Comparison of ENCODE assay signal across 11 cellular contexts in the genomic region with DNA sequence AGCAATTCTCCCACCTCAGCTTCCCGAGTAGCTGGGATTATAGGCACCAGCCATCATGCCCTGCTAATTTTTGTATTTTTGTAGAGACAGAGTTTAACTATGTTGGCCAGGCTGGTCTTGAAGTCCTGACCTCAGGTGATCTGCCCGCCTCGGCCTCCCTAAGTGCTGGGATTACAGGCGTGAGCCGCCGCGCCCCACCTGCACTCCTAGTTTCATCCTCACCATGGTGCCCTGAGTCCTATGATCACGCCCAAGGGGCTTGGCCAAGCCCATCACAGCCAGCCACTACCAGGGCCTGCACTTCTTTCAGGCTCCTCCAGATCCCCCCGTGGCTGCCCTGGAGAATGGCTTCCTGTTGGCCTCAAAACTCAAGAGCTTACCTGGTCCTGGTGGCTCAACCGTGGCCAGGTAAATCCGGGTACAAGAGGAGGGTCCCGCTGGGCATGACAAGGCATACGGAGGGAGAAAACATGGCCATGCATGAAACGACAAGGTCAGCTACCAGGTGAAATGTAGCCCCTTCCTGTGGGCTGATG. TPM values are rescaled to one million over a fixed set of nuclear protein-coding genes. Genes with fewer than 3 reads are reported as not detected.
DNase-seq lines count a peak whose midpoint lies in the region; ATAC-seq and TF ChIP-seq lines count a peak whose summit lies in the region.
"Had no signal": no experiment of that assay in that cellular context is flagged by ENCODE, and none has a peak within 500 bp of the region (broad histone marks: within the 10 kb centered on the region; RNA-seq: fewer than 3 reads in every experiment).

No MANE protein-coding gene starts in this region.

- H3K4me1 ChIP-seq in cardiac muscle cell (ENCODE audit: low read depth) (peaks cover 26% of the 10 kb centered on the region), heart right ventricle (peaks cover 8 to 44% (median 36%) of the 10 kb centered on the region in 9 donors), mesendoderm (ENCODE audit: control insufficient read depth, low read depth, low read length) (peaks cover 9% of the 10 kb centered on the region), uterus (peaks cover 5 to 11% of the 10 kb centered on the region in 2 donors)

- H3K27ac ChIP-seq in cardiac muscle cell (peak overlapping the region; percentile 89), heart right ventricle (peak overlapping the region in 4 of 10 donors; percentile 41 to 67 (median 56)), mesendoderm (ENCODE audit: low read depth, low read length) (peak overlapping the region; percentile 72), uterus (peak overlapping the region; percentile 62 to 70)

- no peak for ATAC-seq in heart right ventricle

- DNase-seq in cardiac muscle cell (ENCODE audit: low read depth in 1 of 2, low spot score in 1 of 2): no peak
- no peak for DNase-seq in heart right ventricle
- no peak for DNase-seq in mesendoderm
- no peak for DNase-seq in uterus
- no peak for DNase-seq in epidermal melanocyte (ENCODE audit: insufficient read length, low spot score)
- no peak for DNase-seq in HPDE6-E6E7 (ENCODE audit: extremely low spot score)
- DNase-seq: activated CD4-positive, alpha-beta T cell treated with anti-CD3 and anti-CD28 coated beads for 48 hours; activated naive CD4-positive, alpha-beta T cell treated with anti-CD3 and anti-CD28 coated beads for 36 hours; SIG-M5; stimulated activated CD4-positive, alpha-beta T cell treated with anti-CD3 and anti-CD28 coated beads, Interleukin-4, amount 100 ng/mL, for 4 hours had no signal

- H4K5ac ChIP-seq in mesendoderm (ENCODE audit: low read length): no peak overlapping the region

- peak overlapping the region; percentile 25 for H3K4me2 ChIP-seq in mesendoderm (ENCODE audit: low read length)

- TF ChIP-seq CTCF in cardiac muscle cell (IDR thresholded peaks at IDR 0.05; ENCODE audit: low read depth, low read length) (no peak), heart right ventricle (IDR thresholded peaks at IDR 0.05) (no peak), uterus (IDR thresholded peaks at IDR 0.05) (no peak)

- H3K4me3 ChIP-seq in cardiac muscle cell: no peak overlapping the region
- no peak overlapping the region for H3K4me3 ChIP-seq in heart right ventricle
- no peak overlapping the region for H3K4me3 ChIP-seq in mesendoderm (ENCODE audit: low read length)
- no peak overlapping the region for H3K4me3 ChIP-seq in uterus

- H3K56ac ChIP-seq in mesendoderm (ENCODE audit: low read length): peak overlapping the region; percentile 52

- no peak overlapping the region for H3K23ac ChIP-seq in mesendoderm (ENCODE audit: low read length)

- no peak overlapping the region for H2BK15ac ChIP-seq in mesendoderm (replicated peaks; ENCODE audit: low read depth)

- H3K27me3 ChIP-seq in cardiac muscle cell (no peaks in the 10 kb centered on the region), heart right ventricle (no peaks in the 10 kb centered on the region), mesendoderm (ENCODE audit: insufficient read depth, low read length, poor library complexity) (no peaks in the 10 kb centered on the region), uterus (no peaks in the 10 kb centered on the region)

- no peak for TF ChIP-seq POLR2A in uterus (IDR thresholded peaks at IDR 0.05)

- H3K18ac ChIP-seq in mesendoderm (ENCODE audit: low read length): no peak overlapping the region

- no peaks in the 10 kb centered on the region for H3K36me3 ChIP-seq in cardiac muscle cell
- no peaks in the 10 kb centered on the region for H3K36me3 ChIP-seq in heart right ventricle
- no peaks in the 10 kb centered on the region for H3K36me3 ChIP-seq in mesendoderm (ENCODE audit: control insufficient read depth, insufficient read depth, low read length)
- H3K36me3 ChIP-seq in uterus: no peaks in the 10 kb centered on the region

- peak overlapping the region; percentile 52 for H3K9ac ChIP-seq in mesendoderm (ENCODE audit: low read length)

- H4K8ac ChIP-seq in mesendoderm (ENCODE audit: low read depth, low read length): no peak overlapping the region

- 71 to 75% methylated on average over 14 of the region's 14 CpGs for WGBS in heart right ventricle, 2 donors
- no CpG with 5 or more reads among the region's 14 CpGs for WGBS in mesendoderm (ENCODE audit: extremely low coverage, insufficient coverage, low lambda C conversion rate)

- H2AK5ac ChIP-seq in mesendoderm (ENCODE audit: low read length): peak overlapping the region; percentile 83

- H3K9me3 ChIP-seq in cardiac muscle cell (ENCODE audit: low read depth): no peaks in the 10 kb centered on the region
- H3K9me3 ChIP-seq in heart right ventricle: no peaks in the 10 kb centered on the region
- H3K9me3 ChIP-seq in uterus: no peaks in the 10 kb centered on the region

- no peaks in the 10 kb centered on the region for H3K79me1 ChIP-seq in mesendoderm (ENCODE audit: low read length)

- H3K4ac ChIP-seq in mesendoderm (ENCODE audit: low read depth, low read length): no peak overlapping the region

- peak overlapping the region; percentile 31 for H2BK5ac ChIP-seq in mesendoderm (ENCODE audit: low read length)

- H3K79me2 ChIP-seq in mesendoderm (ENCODE audit: control insufficient read depth, insufficient read depth, low read length): no peaks in the 10 kb centered on the region

- no peak overlapping the region for H2BK120ac ChIP-seq in mesendoderm (ENCODE audit: low read depth, low read length)

- intact Hi-C loops in heart right ventricle (cut with DNase I): loop anchor here in 3 of 10 donors (10.0 kb wide), 1 partner anchor 112 kb away; no protein-coding TSS in a partner anchor
- intact Hi-C loops in uterus (cut with DNase I; ENCODE audit: low total_unique reads): no loop called here

RNA-seq across cellular contexts. Expression of gene TFAP4, which starts 20.4 kb away (rescaled TPM):
- total RNA-seq in cardiac muscle cell (11.7 and 20.5 TPM in 2 replicates), heart right ventricle (1 to 10 TPM; 1.8 to 6.6 (median 3.1) TPM), uterus (10 to 100 TPM in 2 of 4 donors, 1 to 10 TPM in 2; 2.1 to 18.7 (median 8.2) TPM)
- polyA plus RNA-seq in cardiac muscle cell (3.4 and 6.7 TPM in 2 replicates), heart right ventricle (1 to 10 TPM; 2.0 to 4.6 TPM)
- polyA plus RNA-seq in mesendoderm (2013, experiment 1 of 2): 20.3 TPM
- 21.0 TPM for polyA plus RNA-seq in mesendoderm (2013, experiment 2 of 2)

RNA-seq across cellular contexts. Expression of gene GLIS2, which starts 22.6 kb away (rescaled TPM):
- total RNA-seq in cardiac muscle cell (10.4 and 14.5 TPM in 2 replicates), heart right ventricle (10 to 100 TPM in 8 of 10 donors, 1 to 10 TPM in 2; 9.0 to 16.9 (median 14.9) TPM), uterus (10 to 100 TPM in 1 of 4 donors, 1 to 10 TPM in 3; 2.9 to 55.8 (median 5.1) TPM)
- polyA plus RNA-seq in cardiac muscle cell (10.3 and 15.4 TPM in 2 replicates), heart right ventricle (10 to 100 TPM in 1 of 2 donors, 1 to 10 TPM in 1; 6.9 to 13.1 TPM)
- 6.2 TPM for polyA plus RNA-seq in mesendoderm (2013, experiment 1 of 2)
- 6.5 TPM for polyA plus RNA-seq in mesendoderm (2013, experiment 2 of 2)

RNA-seq across cellular contexts. Expression of gene SRL, which starts 51.4 kb away (rescaled TPM):
- total RNA-seq in cardiac muscle cell (46.1 and 51.1 TPM in 2 replicates), heart right ventricle (100 to 1,000 TPM; 443 to 587 (median 486) TPM), uterus (10 to 100 TPM in 1 of 4 donors, 1 to 10 TPM in 2, under 1 TPM in 1; 0.29 to 10.1 (median 7.6) TPM)
- polyA plus RNA-seq in cardiac muscle cell (45.9 and 56.4 TPM in 2 replicates), heart right ventricle (100 to 1,000 TPM; 161 to 224 TPM)
- polyA plus RNA-seq in mesendoderm (2013, experiment 1 of 2): 0.07 TPM
- polyA plus RNA-seq in mesendoderm (2013, experiment 2 of 2): 0.06 TPM
- total RNA-seq: activated naive CD4-positive, alpha-beta T cell treated with anti-CD3 and anti-CD28 coated beads for 36 hours; natural killer cell treated with Interleukin-12 subunit alpha and Interleukin-12 subunit beta and Interleukin-15 and Interleukin-18, amount 100 ng/mL, for 72 hours had no signal

RNA-seq across cellular contexts. Expression of gene PAM16, which starts 57.9 kb away (rescaled TPM):
- total RNA-seq in cardiac muscle cell (65.1 and 72.5 TPM in 2 replicates), heart right ventricle (10 to 100 TPM; 44.2 to 75.0 (median 55.6) TPM), uterus (100 to 1,000 TPM in 1 of 4 donors, 10 to 100 TPM in 2, 1 to 10 TPM in 1; 8.9 to 438 (median 35.3) TPM)
- polyA plus RNA-seq in cardiac muscle cell (71.8 and 82.8 TPM in 2 replicates), heart right ventricle (100 to 1,000 TPM; 136 to 288 TPM)
- polyA plus RNA-seq in mesendoderm (2013, experiment 1 of 2): 140 TPM
- polyA plus RNA-seq in mesendoderm (2013, experiment 2 of 2): 140 TPM
